Comparison of ENCODE assay signal across 14 cellular contexts in the genomic region with DNA sequence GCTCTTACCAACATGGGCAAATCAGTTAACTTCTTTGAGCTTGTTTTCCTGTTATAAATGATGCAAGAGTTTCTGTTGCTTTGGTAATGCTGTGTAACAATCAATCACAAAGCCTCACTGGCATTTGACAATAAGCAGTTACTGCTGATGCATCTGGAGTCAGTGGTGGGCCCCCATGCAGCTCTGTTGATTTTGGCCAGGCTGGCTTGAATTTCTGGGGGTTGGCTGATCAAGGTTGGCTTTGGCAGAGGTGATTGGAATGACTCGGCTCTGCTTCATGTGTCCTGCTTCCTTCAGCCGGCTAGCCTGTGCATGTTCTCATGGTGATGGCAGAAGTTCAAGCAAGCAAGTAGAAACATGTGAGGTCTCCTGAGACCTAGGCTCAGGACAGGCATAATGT.
DNase-seq lines count a peak whose midpoint lies in the region; FAIRE-seq and TF ChIP-seq lines count a peak whose summit lies in the region.
"Had no signal": no experiment of that assay in that cellular context is flagged by ENCODE, and none has a peak within 500 bp of the region (broad histone marks: within the 10 kb centered on the region; RNA-seq: fewer than 3 reads in every experiment).

No MANE protein-coding gene starts in this region.

- no peaks in the 10 kb centered on the region for H3K9me1 ChIP-seq in endothelial cell of umbilical vein (replicated peaks; ENCODE audit: control insufficient read depth, extremely low read depth, insufficient read depth, low read length)

- H3K4me1 ChIP-seq in endothelial cell of umbilical vein (ENCODE audit: control insufficient read depth, extremely low read depth, insufficient read depth, low read length) (no peaks in the 10 kb centered on the region), small intestine (ENCODE audit: control insufficient read depth in 2 of 2, insufficient read depth in 1 of 2, low read depth in 1 of 2, low read length in 1 of 2) (no peaks in the 10 kb centered on the region)
- H3K4me1 ChIP-seq: heart left ventricle had no signal

- WGBS in small intestine, 3 donors, result 74 to 94% (median 87%) methylated on average over 2 of the region's 2 CpGs

- no peak overlapping the region for H3K9ac ChIP-seq in endothelial cell of umbilical vein (replicated peaks; ENCODE audit: extremely low read depth, insufficient read depth, low read length)

- no peaks in the 10 kb centered on the region for H4K20me1 ChIP-seq in endothelial cell of umbilical vein (replicated peaks; ENCODE audit: control insufficient read depth, extremely low read depth, insufficient read depth, low read length)

- H2AFZ ChIP-seq in endothelial cell of umbilical vein (ENCODE audit: low read depth, low read length), result no peak overlapping the region

- H3K9me3 ChIP-seq in endothelial cell of umbilical vein (replicated peaks; ENCODE audit: control insufficient read depth, insufficient read depth, low read length) (no peaks in the 10 kb centered on the region), small intestine (ENCODE audit: control insufficient read depth, low read depth) (no peaks in the 10 kb centered on the region)
- H3K9me3 ChIP-seq: heart left ventricle had no signal

- no peak overlapping the region for H3K4me2 ChIP-seq in endothelial cell of umbilical vein (ENCODE audit: insufficient read depth, low read length)

- no peak for TF ChIP-seq POLR2A in endothelial cell of umbilical vein (IDR thresholded peaks at IDR 0.05; ENCODE audit: low read depth, low read length)

- intact Hi-C loops in endothelial cell of umbilical vein (cut with micrococcal nuclease), result no loop called here

- peaks cover 18% of the 10 kb centered on the region for H3K4me1 Mint-ChIP-seq in osteocyte (ENCODE audit: unreplicated experiment)
- H3K4me1 Mint-ChIP-seq: activated naive CD4-positive, alpha-beta T cell treated with anti-CD3 and anti-CD28 coated beads, Interleukin-2, amount 10 ng/mL, durations not matched to agents 7 days and 5 days; CD4-positive, CD25-positive, alpha-beta regulatory T cell had no signal

- H3K27me3 ChIP-seq in endothelial cell of umbilical vein (ENCODE audit: control insufficient read depth in 2 of 2, insufficient read depth in 2 of 2, low read length in 2 of 2) (no peaks in the 10 kb centered on the region), small intestine (ENCODE audit: control insufficient read depth in 2 of 2, insufficient read depth in 2 of 2, low read length in 2 of 2) (no peaks in the 10 kb centered on the region)

- CTCF ChIA-PET in endothelial cell of umbilical vein (lab: Charles Lee), result interaction anchor here (1.8 kb wide), 1 partner anchor 13 kb away, joined by 6 read pairs; no protein-coding TSS in a partner anchor

- H3K4me3 ChIP-seq in endothelial cell of umbilical vein (replicated peaks in 1 of 3; ENCODE audit: insufficient read depth in 1 of 3, low read depth in 1 of 3, low read length in 3 of 3) (no peak overlapping the region), small intestine (ENCODE audit: low read depth in 1 of 2, low read length in 2 of 2) (no peak overlapping the region)
- H3K4me3 ChIP-seq: heart left ventricle had no signal

- FAIRE-seq in endothelial cell of umbilical vein (lab: Jason Lieb, UNC) (no peak), small intestine (lab: Jason Lieb, UNC) (no peak)
- FAIRE-seq: colon had no signal

- H3K27ac ChIP-seq in endothelial cell of umbilical vein (ENCODE audit: insufficient read depth, low read depth, low read length) (no peak overlapping the region), small intestine (ENCODE audit: low read depth in 1 of 2, low read length in 1 of 2) (no peak overlapping the region)
- H3K27ac ChIP-seq: heart left ventricle had no signal

- TF ChIP-seq CTCF in endothelial cell of umbilical vein (IDR thresholded peaks at IDR 0.05; ENCODE audit: extremely low read depth in 1 of 2, insufficient read depth in 1 of 2, low read depth in 1 of 2, low read length in 2 of 2) (no peak), osteocyte (IDR thresholded peaks at IDR 0.05) (no peak)

- no peaks in the 10 kb centered on the region for H3K36me3 ChIP-seq in endothelial cell of umbilical vein (ENCODE audit: control insufficient read depth in 2 of 2, extremely low read depth in 1 of 2, insufficient read depth in 2 of 2, low read length in 2 of 2)
- no peaks in the 10 kb centered on the region for H3K36me3 ChIP-seq in small intestine (ENCODE audit: control insufficient read depth in 2 of 2, insufficient read depth in 2 of 2, low read length in 2 of 2)
- H3K36me3 ChIP-seq: heart left ventricle had no signal

- dilution Hi-C loops in endothelial cell of umbilical vein (cut with MboI; ENCODE audit: extremely low pct_ligation_motif_present, low sequenced_read_pairs), result no loop called here

- DNase-seq in DMS 273 treated with DMSO at 0.1 percent for 48 hours (lab: John Stamatoyannopoulos, UW), result peak; percentile 36
- peak; percentile 79 for DNase-seq in NCI-H460 (ENCODE audit: extremely low read depth, low read depth)
- DNase-seq in endothelial cell of umbilical vein (ENCODE audit: low read depth, low spot score), result peak; percentile 3
- DNase-seq in osteocyte (ENCODE audit: extremely low spot score, unreplicated experiment), result peak; percentile 54
- no peak for DNase-seq in activated CD4-positive, alpha-beta T cell treated with anti-CD3 and anti-CD28 coated beads, Interleukin-2, amount 50 U/mL, for 48 hours
- no peak for DNase-seq in stimulated activated naive CD4-positive, alpha-beta T cell treated with Interleukin-2 at 50 U/mL for 16 hours (lab: John Stamatoyannopoulos, UW)
- DNase-seq in NOMO-1 (lab: John Stamatoyannopoulos, UW; ENCODE audit: unreplicated experiment in 2 of 2), result no peak
- DNase-seq in small intestine, result no peak
- DNase-seq: activated CD4-positive, alpha-beta memory T cell treated with anti-CD3 and anti-CD28 coated beads for 36 hours; activated naive CD4-positive, alpha-beta T cell treated with anti-CD3 and anti-CD28 coated beads, Interleukin-2, amount 10 ng/mL, durations not matched to agents 7 days and 5 days; CD4-positive, CD25-positive, alpha-beta regulatory T cell; heart left ventricle; NCI-H1436 treated with DMSO at 0.1 percent for 48 hours had no signal

- no peak overlapping the region for H3K4me3 Mint-ChIP-seq in osteocyte (ENCODE audit: unreplicated experiment)
- H3K4me3 Mint-ChIP-seq: activated CD4-positive, alpha-beta memory T cell treated with anti-CD3 and anti-CD28 coated beads for 36 hours; activated naive CD4-positive, alpha-beta T cell treated with anti-CD3 and anti-CD28 coated beads, Interleukin-2, amount 10 ng/mL, durations not matched to agents 7 days and 5 days; CD4-positive, CD25-positive, alpha-beta regulatory T cell had no signal

- no peaks in the 10 kb centered on the region for H3K27me3 Mint-ChIP-seq in osteocyte (ENCODE audit: unreplicated experiment)
- H3K27me3 Mint-ChIP-seq: activated CD4-positive, alpha-beta memory T cell treated with anti-CD3 and anti-CD28 coated beads for 36 hours; activated naive CD4-positive, alpha-beta T cell treated with anti-CD3 and anti-CD28 coated beads, Interleukin-2, amount 10 ng/mL, durations not matched to agents 7 days and 5 days had no signal

- POLR2A ChIA-PET in endothelial cell of umbilical vein (lab: Charles Lee), result no interaction called here

- no TSS peak for BruUV-seq in endothelial cell of umbilical vein (replicated peaks; lab: Mats Ljungman, UMichigan)

- no peak overlapping the region for H3K27ac Mint-ChIP-seq in osteocyte (ENCODE audit: unreplicated experiment)
- H3K27ac Mint-ChIP-seq: activated CD4-positive, alpha-beta memory T cell treated with anti-CD3 and anti-CD28 coated beads for 36 hours; activated naive CD4-positive, alpha-beta T cell treated with anti-CD3 and anti-CD28 coated beads, Interleukin-2, amount 10 ng/mL, durations not matched to agents 7 days and 5 days; CD4-positive, CD25-positive, alpha-beta regulatory T cell had no signal

- H3K9me3 Mint-ChIP-seq in osteocyte (ENCODE audit: unreplicated experiment), result peaks cover 5% of the 10 kb centered on the region
- H3K9me3 Mint-ChIP-seq: activated CD4-positive, alpha-beta memory T cell treated with anti-CD3 and anti-CD28 coated beads for 36 hours; activated naive CD4-positive, alpha-beta T cell treated with anti-CD3 and anti-CD28 coated beads, Interleukin-2, amount 10 ng/mL, durations not matched to agents 7 days and 5 days had no signal

- H3K36me3 Mint-ChIP-seq in osteocyte (ENCODE audit: unreplicated experiment), result peaks cover 3% of the 10 kb centered on the region
- H3K36me3 Mint-ChIP-seq: activated CD4-positive, alpha-beta memory T cell treated with anti-CD3 and anti-CD28 coated beads for 36 hours; activated naive CD4-positive, alpha-beta T cell treated with anti-CD3 and anti-CD28 coated beads, Interleukin-2, amount 10 ng/mL, durations not matched to agents 7 days and 5 days; CD4-positive, CD25-positive, alpha-beta regulatory T cell had no signal

- no peaks in the 10 kb centered on the region for H3K79me2 ChIP-seq in endothelial cell of umbilical vein (ENCODE audit: control insufficient read depth, insufficient read depth, low read length)

TF ChIP-seq in endothelial cell of umbilical vein, 7 proteins besides CTCF, POLR2A, EP300 and RAD21:
- TF ChIP-seq EZH2 (IDR thresholded peaks at IDR 0.05; ENCODE audit: borderline replicate concordance, low read depth, low read length, severe bottlenecking) (no peak), FOS (IDR thresholded peaks at IDR 0.05; ENCODE audit: borderline replicate concordance, insufficient read depth, low read length) (peak; percentile 22)

Comparison
In these comparisons a context has a peak if more than half of its experiments do, and no peak if none do; other contexts are left out.
1. DNase-seq: peak in DMS 273 treated with DMSO at 0.1 percent for 48 hours (single experiment), NCI-H460 (single experiment), endothelial cell of umbilical vein (single experiment) and osteocyte (single experiment); none in activated CD4-positive, alpha-beta T cell treated with anti-CD3 and anti-CD28 coated beads, Interleukin-2, amount 50 U/mL, for 48 hours (0 of 2), stimulated activated naive CD4-positive, alpha-beta T cell treated with Interleukin-2 at 50 U/mL for 16 hours (single experiment), NOMO-1 (0 of 2) and small intestine (single experiment).